24 cellular contexts compared by ENCODE assay signal in genomic region chr7:46245587-46246111, GRCh38.
A peak's percentile ranks its signal among the peaks of the same experiment; 100 is the strongest.
DNase-seq lines count a peak whose midpoint lies in the region; ATAC-seq, FAIRE-seq and TF ChIP-seq lines count a peak whose summit lies in the region.
"Had no signal": no experiment of that assay in that cellular context is flagged by ENCODE, and none has a peak within 500 bp of the region (broad histone marks: within the 10 kb centered on the region; RNA-seq: fewer than 3 reads in every experiment).

No MANE protein-coding gene starts in this region.

- peak; percentile 32; the same call in 1 of the 3 replicates for ATAC-seq in GM23338
- no peak for ATAC-seq in GM21723 (IDR thresholded peaks at IDR 0.05; ENCODE audit: unreplicated experiment)
- ATAC-seq: GM12878 had no signal

- CTCF ChIA-PET in H1 (lab: Charles Lee; ENCODE audit: partially characterized antibody): interaction anchor here (0.8 kb wide), 1 partner anchor 73 kb away, joined by 3 read pairs; no protein-coding TSS in a partner anchor
- CTCF ChIA-PET in endothelial cell of umbilical vein (lab: Charles Lee): no interaction called here
- CTCF ChIA-PET in CD4-positive, alpha-beta memory T cell (lab: Charles Lee; ENCODE audit: partially characterized antibody): no interaction called here

- no peak overlapping the region for H3K56ac ChIP-seq in H1 (replicated peaks; ENCODE audit: insufficient read length, low read depth, low read length)

- no peak overlapping the region for H3K27ac Mint-ChIP-seq in GM23338
- H3K27ac Mint-ChIP-seq in activated CD4-positive, alpha-beta T cell treated with anti-CD3 and anti-CD28 coated beads, Interleukin-2, amount 10 ng/mL, durations not matched to agents 24 days and 14 days: no peak overlapping the region
- no peak overlapping the region for H3K27ac Mint-ChIP-seq in CD4-positive, alpha-beta memory T cell
- H3K27ac Mint-ChIP-seq: B cell; CD4-positive, CD25-positive, alpha-beta regulatory T cell; CD8-positive, alpha-beta memory T cell had no signal

- H2BK120ac ChIP-seq in H1 (replicated peaks; ENCODE audit: low read depth, low read length): no peak overlapping the region
- no peak overlapping the region for H2BK120ac ChIP-seq in neuronal stem cell (ENCODE audit: low read depth, low read length)

- H2AK5ac ChIP-seq in H1 (ENCODE audit: low read depth, low read length) (no peak overlapping the region), neuronal stem cell (ENCODE audit: low read depth, low read length) (no peak overlapping the region)

- no peak overlapping the region for H3K4me3 ChIP-seq in GM23338
- no peak overlapping the region for H3K4me3 ChIP-seq in H1 (ENCODE audit: extremely low read depth in 1 of 4, insufficient read depth in 2 of 4, low read depth in 3 of 4, low read length in 4 of 4)
- no peak overlapping the region for H3K4me3 ChIP-seq in endothelial cell of umbilical vein (replicated peaks in 1 of 3; ENCODE audit: insufficient read depth in 1 of 3, low read depth in 1 of 3, low read length in 3 of 3)
- no peak overlapping the region for H3K4me3 ChIP-seq in neuronal stem cell (ENCODE audit: low read length in 2 of 2)
- H3K4me3 ChIP-seq in CD4-positive, alpha-beta memory T cell (ENCODE audit: low read length in 2 of 2): no peak overlapping the region
- H3K4me3 ChIP-seq: BLaER1, GM12878 had no signal

- no peaks in the 10 kb centered on the region for H3K36me3 ChIP-seq in GM23338 (ENCODE audit: insufficient read depth)
- no peaks in the 10 kb centered on the region for H3K36me3 ChIP-seq in H1 (ENCODE audit: control insufficient read depth in 2 of 4, insufficient read depth in 4 of 4, low read length in 3 of 4)
- H3K36me3 ChIP-seq in endothelial cell of umbilical vein (ENCODE audit: control insufficient read depth in 2 of 2, extremely low read depth in 1 of 2, insufficient read depth in 2 of 2, low read length in 2 of 2): no peaks in the 10 kb centered on the region
- H3K36me3 ChIP-seq in neuronal stem cell (replicated peaks in 1 of 2; ENCODE audit: control insufficient read depth in 2 of 2, insufficient read depth in 2 of 2, low read length in 2 of 2): no peaks in the 10 kb centered on the region
- no peaks in the 10 kb centered on the region for H3K36me3 ChIP-seq in CD4-positive, alpha-beta memory T cell (ENCODE audit: insufficient read depth, low read length)
- H3K36me3 ChIP-seq: BLaER1 had no signal

- 0 out of 2 replicates have a peak, but pooled peaks cover 4% of the 10 kb centered on the region for H3K9me2 ChIP-seq in GM23338 (ENCODE audit: insufficient read depth)

- H4K20me1 ChIP-seq in GM23338 (replicated peaks; ENCODE audit: insufficient read depth) (no peaks in the 10 kb centered on the region), H1 (replicated peaks in 1 of 2; ENCODE audit: control insufficient read depth in 1 of 2, insufficient read depth in 2 of 2, low read length in 2 of 2) (no peaks in the 10 kb centered on the region), endothelial cell of umbilical vein (replicated peaks; ENCODE audit: control insufficient read depth, extremely low read depth, insufficient read depth, low read length) (no peaks in the 10 kb centered on the region)
- H4K20me1 ChIP-seq: BLaER1 had no signal

- H2BK12ac ChIP-seq in H1 (ENCODE audit: low read depth, low read length) (no peak overlapping the region), neuronal stem cell (ENCODE audit: low read length) (no peak overlapping the region)

- H3K27ac ChIP-seq in GM23338 (ENCODE audit: low read depth): no peak overlapping the region
- no peak overlapping the region for H3K27ac ChIP-seq in H1 (ENCODE audit: low read depth, low read length)
- H3K27ac ChIP-seq in endothelial cell of umbilical vein (ENCODE audit: insufficient read depth, low read depth, low read length): no peak overlapping the region
- H3K27ac ChIP-seq in neuronal stem cell (replicated peaks; ENCODE audit: low read length): no peak overlapping the region
- H3K27ac ChIP-seq in CD4-positive, alpha-beta memory T cell (ENCODE audit: low read depth, low read length): no peak overlapping the region
- H3K27ac ChIP-seq: 22Rv1, BLaER1, C4-2B had no signal

- H3K23me2 ChIP-seq in H1 (ENCODE audit: low read depth, low read length): no peaks in the 10 kb centered on the region

- no peak overlapping the region for H4K8ac ChIP-seq in H1 (ENCODE audit: extremely low read depth, insufficient read depth, low read length)
- H4K8ac ChIP-seq in neuronal stem cell (ENCODE audit: low read depth, low read length): no peak overlapping the region

- H3K27me3 ChIP-seq in GM23338 (ENCODE audit: insufficient read depth) (no peaks in the 10 kb centered on the region), H1 (replicated peaks in 1 of 4; ENCODE audit: control insufficient read depth in 3 of 4, extremely low read depth in 1 of 4, insufficient read depth in 3 of 4, low read length in 3 of 4) (no peaks in the 10 kb centered on the region), endothelial cell of umbilical vein (ENCODE audit: control insufficient read depth in 2 of 2, insufficient read depth in 2 of 2, low read length in 2 of 2) (no peaks in the 10 kb centered on the region), neuronal stem cell (ENCODE audit: control insufficient read depth in 3 of 3, insufficient read depth in 3 of 3, low read depth in 1 of 3, low read length in 3 of 3) (no peaks in the 10 kb centered on the region)
- no peaks in the 10 kb centered on the region for H3K27me3 ChIP-seq in CD4-positive, alpha-beta memory T cell (ENCODE audit: insufficient read depth, low read length)
- H3K27me3 ChIP-seq: BLaER1 had no signal

- TF ChIP-seq CTCF in GM23338 (conservative IDR thresholded peaks at IDR 0.05; ENCODE audit: low read depth in 2 of 2) (no peak), H1 (IDR thresholded peaks at IDR 0.05; ENCODE audit: control extremely low read depth in 1 of 3, insufficient read depth in 1 of 3, low read depth in 1 of 3, low read length in 3 of 3) (no peak), endothelial cell of umbilical vein (IDR thresholded peaks at IDR 0.05; ENCODE audit: extremely low read depth in 1 of 2, insufficient read depth in 1 of 2, low read depth in 1 of 2, low read length in 2 of 2) (no peak)

- H3K79me1 ChIP-seq in H1 (ENCODE audit: low read depth, low read length) (no peaks in the 10 kb centered on the region), neuronal stem cell (ENCODE audit: low read depth, low read length) (no peaks in the 10 kb centered on the region)

- intact Hi-C loops in endothelial cell of umbilical vein (cut with micrococcal nuclease): no loop called here
- intact Hi-C loops in activated CD4-positive, alpha-beta T cell treated with anti-CD3 and anti-CD28 coated beads, Interleukin-2, amount 10 ng/mL, durations not matched to agents 24 days and 14 days (cut with micrococcal nuclease): no loop called here
- intact Hi-C loops in CD4-positive, alpha-beta memory T cell (cut with micrococcal nuclease): no loop called here

- peak overlapping the region; percentile 87 for H2AFZ ChIP-seq in GM23338
- peak overlapping the region; percentile 99 for H2AFZ ChIP-seq in H1 (ENCODE audit: low read length)
- no peak overlapping the region for H2AFZ ChIP-seq in endothelial cell of umbilical vein (ENCODE audit: low read depth, low read length)
- peak overlapping the region; percentile 77 for H2AFZ ChIP-seq in neuronal stem cell (ENCODE audit: low read length)

- H3K4me2 ChIP-seq in GM23338: no peak overlapping the region
- H3K4me2 ChIP-seq in H1 (ENCODE audit: insufficient read depth in 1 of 2, low read depth in 2 of 2, low read length in 2 of 2): no peak overlapping the region
- no peak overlapping the region for H3K4me2 ChIP-seq in endothelial cell of umbilical vein (ENCODE audit: insufficient read depth, low read length)
- no peak overlapping the region for H3K4me2 ChIP-seq in neuronal stem cell (ENCODE audit: insufficient read depth, low read length, poor library complexity, severe bottlenecking)
- H3K4me2 ChIP-seq: BLaER1 had no signal

- H3F3A ChIP-seq in GM23338 (replicated peaks; ENCODE audit: low read depth): no peaks in the 10 kb centered on the region

- FAIRE-seq in H1 (lab: Jason Lieb, UNC) (no peak), endothelial cell of umbilical vein (lab: Jason Lieb, UNC) (no peak)
- FAIRE-seq: D721Med, GM12878, GM19239 had no signal

- H2BK20ac ChIP-seq in H1 (ENCODE audit: low read length): no peak overlapping the region

- H2BK5ac ChIP-seq in H1 (ENCODE audit: low read depth, low read length) (no peak overlapping the region), neuronal stem cell (ENCODE audit: low read length) (no peak overlapping the region)

- no peak overlapping the region for H4K5ac ChIP-seq in H1 (ENCODE audit: insufficient read length, low read depth, low read length)

- H3K79me2 ChIP-seq in GM23338 (replicated peaks; ENCODE audit: insufficient read depth) (no peaks in the 10 kb centered on the region), H1 (ENCODE audit: control insufficient read depth in 1 of 2, insufficient read depth in 2 of 2, low read length in 2 of 2) (no peaks in the 10 kb centered on the region), endothelial cell of umbilical vein (ENCODE audit: control insufficient read depth, insufficient read depth, low read length) (no peaks in the 10 kb centered on the region)

- H4K91ac ChIP-seq in H1 (replicated peaks; ENCODE audit: insufficient read length, low read length): no peak overlapping the region
- no peak overlapping the region for H4K91ac ChIP-seq in neuronal stem cell (ENCODE audit: low read depth, low read length, poor library complexity)

- peaks cover 2% of the 10 kb centered on the region; the same call in 2 of the 3 replicates for H3K36me3 Mint-ChIP-seq in GM23338 (ENCODE audit: low read depth)
- H3K36me3 Mint-ChIP-seq in activated CD4-positive, alpha-beta T cell treated with anti-CD3 and anti-CD28 coated beads, Interleukin-2, amount 10 ng/mL, durations not matched to agents 24 days and 14 days (ENCODE audit: low read depth): no peaks in the 10 kb centered on the region
- H3K36me3 Mint-ChIP-seq in CD4-positive, alpha-beta memory T cell: no peaks in the 10 kb centered on the region
- H3K36me3 Mint-ChIP-seq: CD4-positive, CD25-positive, alpha-beta regulatory T cell; CD8-positive, alpha-beta memory T cell had no signal

- TF ChIP-seq RAD21 in H1 (IDR thresholded peaks at IDR 0.05 in 1 of 2, conservative IDR thresholded peaks at IDR 0.05 in 1 of 2; ENCODE audit: low read depth in 2 of 2, low read length in 2 of 2): no peak

- no peaks in the 10 kb centered on the region for H3K4me1 ChIP-seq in GM23338 (ENCODE audit: insufficient read depth)
- H3K4me1 ChIP-seq in H1 (replicated peaks in 1 of 4; ENCODE audit: control insufficient read depth in 3 of 4, insufficient read depth in 4 of 4, low read length in 3 of 4): peaks cover 0 to 2% (median 0%) of the 10 kb centered on the region in 4 experiments; a peak in 2 of 7 replicates
- H3K4me1 ChIP-seq in endothelial cell of umbilical vein (ENCODE audit: control insufficient read depth, extremely low read depth, insufficient read depth, low read length): no peaks in the 10 kb centered on the region
- H3K4me1 ChIP-seq in neuronal stem cell (ENCODE audit: control insufficient read depth in 2 of 2, insufficient read depth in 1 of 2, low read depth in 1 of 2, low read length in 2 of 2): peaks cover 6 to 9% of the 10 kb centered on the region in 2 donors
- H3K4me1 ChIP-seq in CD4-positive, alpha-beta memory T cell (ENCODE audit: insufficient read depth, low read length): no peaks in the 10 kb centered on the region
- H3K4me1 ChIP-seq: BLaER1 had no signal

- no peak overlapping the region for H3K14ac ChIP-seq in H1 (ENCODE audit: insufficient read length)
- H3K14ac ChIP-seq in neuronal stem cell (ENCODE audit: low read length): no peak overlapping the region

- H3K18ac ChIP-seq in H1 (ENCODE audit: extremely low read depth, low read length): no peak overlapping the region
- H3K18ac ChIP-seq in neuronal stem cell (ENCODE audit: low read length): peak overlapping the region; percentile 58

- TF ChIP-seq POLR2A in H1 (IDR thresholded peaks at IDR 0.05; ENCODE audit: control extremely low read depth in 1 of 2, low read depth in 2 of 2, low read length in 2 of 2) (no peak), endothelial cell of umbilical vein (IDR thresholded peaks at IDR 0.05; ENCODE audit: low read depth, low read length) (no peak)

- DNase-seq in GM23338 (ENCODE audit: low spot score) (peak; percentile 22), H1 (ENCODE audit: low read depth in 1 of 2, low spot score in 2 of 2) (no peak), endothelial cell of umbilical vein (ENCODE audit: low read depth, low spot score) (peak; percentile 2), neuronal stem cell (ENCODE audit: low spot score) (no peak)
- no peak for DNase-seq in activated CD4-positive, alpha-beta T cell treated with anti-CD3 and anti-CD28 coated beads, Interleukin-2, amount 10 ng/mL, durations not matched to agents 24 days and 14 days
- DNase-seq in activated T-cell treated with anti-CD3 and anti-CD28 coated beads, Interleukin-2, amount 50 U/mL, for 1 hour: no peak
- no peak for DNase-seq in CD4-positive, alpha-beta memory T cell
- DNase-seq: CD4-positive, CD25-positive, alpha-beta regulatory T cell; CD8-positive, alpha-beta memory T cell; DMS 273 treated with DMSO at 0.1 percent for 48 hours; DMS79; EL; GDM1; GOT3; H7; HCEC 1CT had no signal

- peaks cover 10% of the 10 kb centered on the region; the same call in 1 of the 3 replicates for H3K4me1 Mint-ChIP-seq in GM23338
- H3K4me1 Mint-ChIP-seq in activated CD4-positive, alpha-beta T cell treated with anti-CD3 and anti-CD28 coated beads, Interleukin-2, amount 10 ng/mL, durations not matched to agents 24 days and 14 days: no peaks in the 10 kb centered on the region
- H3K4me1 Mint-ChIP-seq in CD4-positive, alpha-beta memory T cell: no peaks in the 10 kb centered on the region
- H3K4me1 Mint-ChIP-seq: B cell; CD4-positive, CD25-positive, alpha-beta regulatory T cell; CD8-positive, alpha-beta memory T cell had no signal

- H3K9ac ChIP-seq in H1 (replicated peaks in 1 of 4; ENCODE audit: extremely low read depth in 1 of 4, low read depth in 3 of 4, low read length in 3 of 4): no peak overlapping the region
- H3K9ac ChIP-seq in endothelial cell of umbilical vein (replicated peaks; ENCODE audit: extremely low read depth, insufficient read depth, low read length): no peak overlapping the region
- H3K9ac ChIP-seq in neuronal stem cell (ENCODE audit: low read depth, low read length, poor library complexity): no peak overlapping the region
- H3K9ac ChIP-seq: BLaER1 had no signal

- POLR2A ChIA-PET in H1 (lab: Charles Lee; ENCODE audit: partially characterized antibody) (no interaction called here), endothelial cell of umbilical vein (lab: Charles Lee) (no interaction called here)
- POLR2A ChIA-PET in CD4-positive, alpha-beta memory T cell (lab: Charles Lee; ENCODE audit: partially characterized antibody): no interaction called here

- dilution Hi-C loops in endothelial cell of umbilical vein (cut with MboI; ENCODE audit: extremely low pct_ligation_motif_present, low sequenced_read_pairs): no loop called here

- no peak overlapping the region for H3K4me3 Mint-ChIP-seq in GM23338
- no peak overlapping the region for H3K4me3 Mint-ChIP-seq in activated CD4-positive, alpha-beta T cell treated with anti-CD3 and anti-CD28 coated beads, Interleukin-2, amount 10 ng/mL, durations not matched to agents 24 days and 14 days
- H3K4me3 Mint-ChIP-seq in CD4-positive, alpha-beta memory T cell: no peak overlapping the region
- H3K4me3 Mint-ChIP-seq: B cell; CD4-positive, CD25-positive, alpha-beta regulatory T cell; CD8-positive, alpha-beta memory T cell had no signal

- no peak overlapping the region for H3K4ac ChIP-seq in H1 (replicated peaks; ENCODE audit: insufficient read length, low read depth, low read length)
- H3K4ac ChIP-seq in neuronal stem cell (ENCODE audit: low read length): no peak overlapping the region

- H3K27me3 Mint-ChIP-seq in GM23338 (ENCODE audit: insufficient read depth, low read depth, poor library complexity): no peaks in the 10 kb centered on the region
- H3K27me3 Mint-ChIP-seq in activated CD4-positive, alpha-beta T cell treated with anti-CD3 and anti-CD28 coated beads, Interleukin-2, amount 10 ng/mL, durations not matched to agents 24 days and 14 days: no peaks in the 10 kb centered on the region
- no peaks in the 10 kb centered on the region for H3K27me3 Mint-ChIP-seq in CD4-positive, alpha-beta memory T cell
- H3K27me3 Mint-ChIP-seq: CD4-positive, CD25-positive, alpha-beta regulatory T cell had no signal

- H2BK15ac ChIP-seq in H1 (ENCODE audit: low read length): no peak overlapping the region
- no peak overlapping the region for H2BK15ac ChIP-seq in neuronal stem cell (ENCODE audit: low read length)

- 0 out of 4 replicates have a peak, but pooled peaks cover 0 to 3% of the 10 kb centered on the region in 2 experiments for H3K9me3 ChIP-seq in H1 (ENCODE audit: insufficient read depth in 2 of 2, low read depth in 1 of 2, low read length in 1 of 2)
- H3K9me3 ChIP-seq in endothelial cell of umbilical vein (replicated peaks; ENCODE audit: control insufficient read depth, insufficient read depth, low read length): no peaks in the 10 kb centered on the region
- no peaks in the 10 kb centered on the region for H3K9me3 ChIP-seq in neuronal stem cell (replicated peaks in 1 of 2; ENCODE audit: control insufficient read depth in 2 of 2, insufficient read depth in 1 of 2, low read depth in 1 of 2, low read length in 2 of 2)
- H3K9me3 ChIP-seq in CD4-positive, alpha-beta memory T cell (ENCODE audit: control insufficient read depth in 1 of 2, low read length in 2 of 2): no peaks in the 10 kb centered on the region
- H3K9me3 ChIP-seq: BLaER1 had no signal

- H3K9me1 ChIP-seq in endothelial cell of umbilical vein (replicated peaks; ENCODE audit: control insufficient read depth, extremely low read depth, insufficient read depth, low read length): no peaks in the 10 kb centered on the region

- BruUV-seq in endothelial cell of umbilical vein (replicated peaks; lab: Mats Ljungman, UMichigan): no TSS peak

- peaks cover 3% of the 10 kb centered on the region; the same call in 1 of the 3 replicates for H3K9me3 Mint-ChIP-seq in GM23338
- no peaks in the 10 kb centered on the region for H3K9me3 Mint-ChIP-seq in activated CD4-positive, alpha-beta T cell treated with anti-CD3 and anti-CD28 coated beads, Interleukin-2, amount 10 ng/mL, durations not matched to agents 24 days and 14 days
- H3K9me3 Mint-ChIP-seq in CD4-positive, alpha-beta memory T cell: peaks cover 0 to 7% (median 5%) of the 10 kb centered on the region in 8 donors

- TF ChIP-seq EP300 in H1 (IDR thresholded peaks at IDR 0.05; ENCODE audit: borderline replicate concordance in 1 of 2, low read depth in 2 of 2, low read length in 2 of 2): no peak

- 87% methylated on average over 4 of the region's 4 CpGs; no CpG with 5 or more reads in 1 of the 2 experiments for WGBS in H1 (ENCODE audit: extremely low coverage in 1 of 2, insufficient coverage in 1 of 2, insufficient read length in 1 of 2, insufficient replicate concordance in 2 of 2, low coverage in 1 of 2, low lambda C conversion rate in 2 of 2, missing lambda C conversion rate in 1 of 2), 2 experiments
- no CpG with 5 or more reads among the region's 4 CpGs for WGBS in neuronal stem cell (ENCODE audit: extremely low coverage in 2 of 2, insufficient read length in 2 of 2, insufficient replicate concordance in 1 of 2), 2 donors

- H3K23ac ChIP-seq in H1 (ENCODE audit: insufficient read length) (no peak overlapping the region), neuronal stem cell (ENCODE audit: low read depth, low read length, poor library complexity) (no peak overlapping the region)

Comparison
In these comparisons a context has a peak if more than half of its experiments do, and no peak if none do; other contexts are left out.
1. DNase-seq: peak in GM23338 (single experiment) and endothelial cell of umbilical vein (single experiment); none in H1 (0 of 2), neuronal stem cell (single experiment), activated CD4-positive, alpha-beta T cell treated with anti-CD3 and anti-CD28 coated beads, Interleukin-2, amount 10 ng/mL, durations not matched to agents 24 days and 14 days (single experiment), activated T-cell treated with anti-CD3 and anti-CD28 coated beads, Interleukin-2, amount 50 U/mL, for 1 hour (single experiment) and CD4-positive, alpha-beta memory T cell (0 of 5).